ENCODE assay signal across 18 cellular contexts in the genomic region with DNA sequence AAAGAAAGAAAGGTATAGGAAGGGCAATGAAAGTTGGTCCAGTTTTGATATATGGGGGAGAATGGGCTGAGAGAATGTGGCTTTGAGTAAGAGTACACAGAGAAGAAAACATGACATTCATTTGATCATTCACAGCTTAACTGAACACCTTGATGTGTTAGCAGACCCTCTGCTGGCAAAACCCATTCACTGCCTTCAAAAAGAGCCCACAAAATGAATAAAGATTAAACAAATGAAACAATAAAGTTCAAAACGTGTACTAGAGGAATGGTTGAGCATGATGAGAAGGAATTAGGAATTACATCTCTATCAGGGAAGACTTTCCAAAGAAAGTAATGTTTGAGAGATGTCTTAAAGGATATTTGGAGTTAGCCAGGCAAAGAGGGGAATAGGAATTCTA. TPM values are rescaled to one million over a fixed set of nuclear protein-coding genes. Genes with fewer than 3 reads are reported as not detected.
"Had no signal": no experiment of that assay in that cellular context is flagged by ENCODE, and none has a peak within 500 bp of the region (broad histone marks: within the 10 kb centered on the region; RNA-seq: fewer than 3 reads in every experiment).

No MANE protein-coding gene starts in this region.

- H3K27ac ChIP-seq: neural progenitor cell, ovary, thoracic aorta had no signal

- H3K27ac Mint-ChIP-seq: activated CD4-positive, alpha-beta memory T cell treated with anti-CD3 and anti-CD28 coated beads for 36 hours; activated T-helper 1 cell treated with anti-CD3 and anti-CD28 coated beads, Interleukin-12 subunit alpha, Interleukin-12 subunit beta, Interleukin-2, Interleukin-4 antibody, amounts not matched to agents 30 ng/mL and 10 ng/mL and 1 ng/mL, durations not matched to agents 14 hours and 24 hours and 36 hours; mesothelial cell of epicardium; neural progenitor cell; stimulated activated naive CD8-positive, alpha-beta T cell treated with anti-CD3 and anti-CD28 coated beads, Interleukin-15, Interleukin-2, amounts not matched to agents 100 ng/mL and 50 ng/mL, for 24 hours had no signal

- H3K4me3 Mint-ChIP-seq: activated CD4-positive, alpha-beta memory T cell treated with anti-CD3 and anti-CD28 coated beads for 36 hours; activated T-helper 1 cell treated with anti-CD3 and anti-CD28 coated beads, Interleukin-12 subunit alpha, Interleukin-12 subunit beta, Interleukin-2, Interleukin-4 antibody, amounts not matched to agents 30 ng/mL and 10 ng/mL and 1 ng/mL, durations not matched to agents 14 hours and 24 hours and 36 hours; mesothelial cell of epicardium; neural progenitor cell; stimulated activated naive CD8-positive, alpha-beta T cell treated with anti-CD3 and anti-CD28 coated beads, Interleukin-15, Interleukin-2, amounts not matched to agents 100 ng/mL and 50 ng/mL, for 24 hours had no signal

- DNase-seq: activated CD4-positive, alpha-beta memory T cell treated with anti-CD3 and anti-CD28 coated beads for 36 hours; activated CD4-positive, alpha-beta T cell treated with anti-CD3 and anti-CD28 coated beads for 1 hour; activated naive CD4-positive, alpha-beta T cell; gastrocnemius medialis; kidney; ovary; stimulated activated CD4-positive, alpha-beta T cell treated with anti-CD3 and anti-CD28 coated beads, Interleukin-4, amount 100 ng/mL, for 1 hour; stimulated activated CD8-positive, alpha-beta memory T cell treated with anti-CD3 and anti-CD28 coated beads, Interleukin-4, amount 100 ng/mL, for 48 hours; T-helper 9 cell had no signal

- H3K36me3 Mint-ChIP-seq: activated CD4-positive, alpha-beta memory T cell treated with anti-CD3 and anti-CD28 coated beads for 36 hours; mesothelial cell of epicardium; neural progenitor cell had no signal

- H3K27me3 Mint-ChIP-seq: activated CD4-positive, alpha-beta memory T cell treated with anti-CD3 and anti-CD28 coated beads for 36 hours; stimulated activated naive CD8-positive, alpha-beta T cell treated with anti-CD3 and anti-CD28 coated beads, Interleukin-15, Interleukin-2, amounts not matched to agents 100 ng/mL and 50 ng/mL, for 24 hours had no signal

- ATAC-seq: gastrocnemius medialis had no signal

- H3K27me3 ChIP-seq: gastrocnemius medialis, neural progenitor cell, ovary had no signal

- H3K9me3 Mint-ChIP-seq: activated CD4-positive, alpha-beta memory T cell treated with anti-CD3 and anti-CD28 coated beads for 36 hours; activated T-helper 1 cell treated with anti-CD3 and anti-CD28 coated beads, Interleukin-12 subunit alpha, Interleukin-12 subunit beta, Interleukin-2, Interleukin-4 antibody, amounts not matched to agents 30 ng/mL and 10 ng/mL and 1 ng/mL, durations not matched to agents 14 hours and 24 hours and 36 hours; mesothelial cell of epicardium; neural progenitor cell; stimulated activated naive CD8-positive, alpha-beta T cell treated with anti-CD3 and anti-CD28 coated beads, Interleukin-15, Interleukin-2, amounts not matched to agents 100 ng/mL and 50 ng/mL, for 24 hours had no signal

- H3K4me3 ChIP-seq: gastrocnemius medialis, neural progenitor cell, ovary, thoracic aorta had no signal

- H3K36me3 ChIP-seq: gastrocnemius medialis, neural progenitor cell, ovary, thoracic aorta had no signal

- H3K9me3 ChIP-seq: gastrocnemius medialis, ovary, thoracic aorta had no signal

- H3K4me1 Mint-ChIP-seq: mesothelial cell of epicardium had no signal

RNA-seq across cellular contexts. Expression of gene WEE2, which starts 2.1 kb away (rescaled TPM):
- total RNA-seq: activated CD4-positive, alpha-beta memory T cell treated with anti-CD3 and anti-CD28 coated beads for 36 hours; astrocyte; fibroblast of lung; gastrocnemius medialis; lower leg skin; mesothelial cell of epicardium; myocyte; thoracic aorta had no signal

RNA-seq across cellular contexts. Expression of gene TAS2R3, which starts 53.6 kb away (rescaled TPM):
- total RNA-seq: myocyte had no signal
